Comparison of ENCODE assay signal across 13 cellular contexts in the genomic region with DNA sequence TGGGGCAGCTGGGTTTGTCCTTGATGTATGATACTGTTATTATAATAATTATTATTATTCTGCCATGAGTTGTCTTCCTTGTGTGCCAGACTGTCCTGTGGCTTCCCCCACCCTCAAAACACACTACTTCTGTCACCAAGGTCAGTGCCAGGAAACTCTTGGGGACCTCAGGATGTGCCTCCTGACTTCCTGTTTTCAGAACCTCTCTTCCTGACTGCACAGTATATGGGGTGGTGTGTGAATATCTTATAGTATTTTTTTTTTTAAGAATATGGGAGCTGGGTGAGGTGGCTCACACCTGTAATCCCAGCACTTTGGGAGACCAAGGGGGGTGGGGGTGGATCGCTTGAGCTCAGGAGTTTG. TPM values are rescaled to one million over a fixed set of nuclear protein-coding genes. Genes with fewer than 3 reads are reported as not detected.
DNase-seq lines count a peak whose midpoint lies in the region; ATAC-seq lines count a peak whose summit lies in the region.
"Had no signal": no experiment of that assay in that cellular context is flagged by ENCODE, and none has a peak within 500 bp of the region (broad histone marks: within the 10 kb centered on the region; RNA-seq: fewer than 3 reads in every experiment).

No MANE protein-coding gene starts in this region.

- peaks cover 10 to 78% (median 33%) of the 10 kb centered on the region in 4 donors for H3K4me1 Mint-ChIP-seq in CD4-positive, CD25-positive, alpha-beta regulatory T cell
- peaks cover 30% of the 10 kb centered on the region for H3K4me1 Mint-ChIP-seq in activated T-helper 2 cell treated with anti-CD3 and anti-CD28 coated beads, Interferon-gamma antibody, Interleukin-2, Interleukin-4, amounts not matched to agents 10 μg/mL and 5 μg/mL and 100 μg/mL, durations not matched to agents 14 hours and 24 hours and 36 hours (ENCODE audit: low read depth)
- H3K4me1 Mint-ChIP-seq in naive thymus-derived CD8-positive, alpha-beta T cell = peaks cover 37 to 86% (median 74%) of the 10 kb centered on the region in 4 donors

- H3K27ac ChIP-seq in CD4-positive, CD25-positive, alpha-beta regulatory T cell (ENCODE audit: insufficient read depth, low read length, poor library complexity, severe bottlenecking) = peak overlapping the region; percentile 69
- H3K27ac ChIP-seq in KOPT-K1 (ENCODE audit: low read depth, low read length, poor library complexity, severe bottlenecking) = peak overlapping the region; percentile 31

- no peaks in the 10 kb centered on the region for H3K27me3 ChIP-seq in CD4-positive, CD25-positive, alpha-beta regulatory T cell (ENCODE audit: control insufficient read depth, insufficient read depth, low read length)

- POLR2A ChIA-PET in naive thymus-derived CD8-positive, alpha-beta T cell (lab: Charles Lee) = interaction anchor here (0.5 to 13.2 kb wide), 19 partner anchors 10 to 967 kb away, joined by 3 to 247 read pairs (median 6); partner anchors contain the start of genes GRK6, HNRNPAB, LMAN2 and MXD3

- DNase-seq in CD4-positive, CD25-positive, alpha-beta regulatory T cell = no peak
- no peak for DNase-seq in activated T-helper 2 cell treated with anti-CD3 and anti-CD28 coated beads, Interferon-gamma antibody, Interleukin-2, Interleukin-4, amounts not matched to agents 10 μg/mL and 5 μg/mL and 100 μg/mL, durations not matched to agents 14 hours and 24 hours and 36 hours (ENCODE audit: low spot score)
- DNase-seq in naive thymus-derived CD8-positive, alpha-beta T cell = peak in 1 of 10 donors; percentile 37
- DNase-seq in NCI-H2227 treated with DMSO at 0.1 percent for 48 hours (lab: John Stamatoyannopoulos, UW) (no peak), putamen (ENCODE audit: low spot score) (no peak)
- DNase-seq: Karpas-422, NCI-H446, RPMI8226 had no signal

- H3K36me3 Mint-ChIP-seq in CD4-positive, CD25-positive, alpha-beta regulatory T cell = peaks cover 14% of the 10 kb centered on the region
- peaks cover 27% of the 10 kb centered on the region for H3K36me3 Mint-ChIP-seq in activated T-helper 2 cell treated with anti-CD3 and anti-CD28 coated beads, Interferon-gamma antibody, Interleukin-2, Interleukin-4, amounts not matched to agents 10 μg/mL and 5 μg/mL and 100 μg/mL, durations not matched to agents 14 hours and 24 hours and 36 hours (ENCODE audit: low read depth)
- peaks cover 6 to 25% (median 13%) of the 10 kb centered on the region in 3 donors for H3K36me3 Mint-ChIP-seq in naive thymus-derived CD8-positive, alpha-beta T cell

- H3K9me3 Mint-ChIP-seq in CD4-positive, CD25-positive, alpha-beta regulatory T cell = no peaks in the 10 kb centered on the region
- H3K9me3 Mint-ChIP-seq in activated T-helper 2 cell treated with anti-CD3 and anti-CD28 coated beads, Interferon-gamma antibody, Interleukin-2, Interleukin-4, amounts not matched to agents 10 μg/mL and 5 μg/mL and 100 μg/mL, durations not matched to agents 14 hours and 24 hours and 36 hours = no peaks in the 10 kb centered on the region
- H3K9me3 Mint-ChIP-seq in naive thymus-derived CD8-positive, alpha-beta T cell = no peaks in the 10 kb centered on the region

- H3K36me3 ChIP-seq in CD4-positive, CD25-positive, alpha-beta regulatory T cell (ENCODE audit: control insufficient read depth, insufficient read depth, low read length) = peaks cover 32% of the 10 kb centered on the region
- peaks cover 58% of the 10 kb centered on the region for H3K36me3 ChIP-seq in KOPT-K1 (ENCODE audit: insufficient read depth, low read length)

- ATAC-seq in CD4-positive, CD25-positive, alpha-beta regulatory T cell (ENCODE audit: low read depth in 2 of 2) = peak; percentile 39 to 52
- peak; percentile 21 to 44 for ATAC-seq in naive thymus-derived CD8-positive, alpha-beta T cell
- ATAC-seq in esophagus mucosa (no peak), GM19463 (IDR thresholded peaks at IDR 0.05; ENCODE audit: unreplicated experiment) (no peak)

- intact Hi-C loops in activated T-helper 2 cell treated with anti-CD3 and anti-CD28 coated beads, Interferon-gamma antibody, Interleukin-2, Interleukin-4, amounts not matched to agents 10 μg/mL and 5 μg/mL and 100 μg/mL, durations not matched to agents 14 hours and 24 hours and 36 hours (cut with micrococcal nuclease) = loop anchor here (2.0 kb wide), 1 partner anchor 16 kb away; the partner anchor contains the start of gene RGS14

- peak overlapping the region; percentile 70 to 93 (median 85) for H3K27ac Mint-ChIP-seq in CD4-positive, CD25-positive, alpha-beta regulatory T cell
- peak overlapping the region; percentile 82 for H3K27ac Mint-ChIP-seq in activated T-helper 2 cell treated with anti-CD3 and anti-CD28 coated beads, Interferon-gamma antibody, Interleukin-2, Interleukin-4, amounts not matched to agents 10 μg/mL and 5 μg/mL and 100 μg/mL, durations not matched to agents 14 hours and 24 hours and 36 hours
- H3K27ac Mint-ChIP-seq in naive thymus-derived CD8-positive, alpha-beta T cell = peak overlapping the region; percentile 69 to 94 (median 92)

- H3K4me1 ChIP-seq in CD4-positive, CD25-positive, alpha-beta regulatory T cell (ENCODE audit: control insufficient read depth, insufficient read depth, low read length, poor library complexity, severe bottlenecking) = peaks cover 59% of the 10 kb centered on the region

- peak overlapping the region; percentile 51 for H3K4me3 ChIP-seq in CD4-positive, CD25-positive, alpha-beta regulatory T cell (ENCODE audit: low read depth, low read length)

- peak overlapping the region in 3 of 4 donors; percentile 63 to 78 (median 70) for H3K4me3 Mint-ChIP-seq in CD4-positive, CD25-positive, alpha-beta regulatory T cell
- peak overlapping the region; percentile 54 for H3K4me3 Mint-ChIP-seq in activated T-helper 2 cell treated with anti-CD3 and anti-CD28 coated beads, Interferon-gamma antibody, Interleukin-2, Interleukin-4, amounts not matched to agents 10 μg/mL and 5 μg/mL and 100 μg/mL, durations not matched to agents 14 hours and 24 hours and 36 hours (ENCODE audit: low read depth)
- H3K4me3 Mint-ChIP-seq in naive thymus-derived CD8-positive, alpha-beta T cell = peak overlapping the region; percentile 73 to 85 (median 81)

- H3K27me3 Mint-ChIP-seq in CD4-positive, CD25-positive, alpha-beta regulatory T cell = no peaks in the 10 kb centered on the region
- no peaks in the 10 kb centered on the region for H3K27me3 Mint-ChIP-seq in activated T-helper 2 cell treated with anti-CD3 and anti-CD28 coated beads, Interferon-gamma antibody, Interleukin-2, Interleukin-4, amounts not matched to agents 10 μg/mL and 5 μg/mL and 100 μg/mL, durations not matched to agents 14 hours and 24 hours and 36 hours (ENCODE audit: low read depth)
- H3K27me3 Mint-ChIP-seq in naive thymus-derived CD8-positive, alpha-beta T cell = no peaks in the 10 kb centered on the region

- H3K9me3 ChIP-seq in CD4-positive, CD25-positive, alpha-beta regulatory T cell (ENCODE audit: control insufficient read depth in 2 of 2, low read length in 2 of 2) = no peaks in the 10 kb centered on the region
- H3K9me3 ChIP-seq in KOPT-K1 (ENCODE audit: insufficient read depth, low read length, poor library complexity, severe bottlenecking) = no peaks in the 10 kb centered on the region

RNA-seq across cellular contexts. Expression of gene SLC34A1, which starts 11.7 kb away (rescaled TPM):
- 0.20 TPM for total RNA-seq in CD4-positive, CD25-positive, alpha-beta regulatory T cell
- polyA plus RNA-seq in CD4-positive, CD25-positive, alpha-beta regulatory T cell = not detected
- not detected in 2 replicates for total RNA-seq in activated T-helper 2 cell treated with anti-CD3 and anti-CD28 coated beads, Interferon-gamma antibody, Interleukin-2, Interleukin-4, amounts not matched to agents 10 μg/mL and 5 μg/mL and 100 μg/mL, durations not matched to agents 14 hours and 24 hours and 36 hours
- total RNA-seq in naive thymus-derived CD8-positive, alpha-beta T cell = under 1 TPM; 0.16 to 0.25 TPM
- not detected for polyA plus RNA-seq in naive thymus-derived CD8-positive, alpha-beta T cell
- total RNA-seq in esophagus mucosa = 0.60 TPM
- total RNA-seq: mesenteric fat pad had no signal

RNA-seq across cellular contexts. Expression of gene RGS14, which starts 14.8 kb away (rescaled TPM):
- 93.3 TPM for total RNA-seq in CD4-positive, CD25-positive, alpha-beta regulatory T cell
- polyA plus RNA-seq in CD4-positive, CD25-positive, alpha-beta regulatory T cell = 10 to 100 TPM; 40.1 to 59.8 (median 52.7) TPM
- 36.2 and 40.5 TPM in 2 replicates for total RNA-seq in activated T-helper 2 cell treated with anti-CD3 and anti-CD28 coated beads, Interferon-gamma antibody, Interleukin-2, Interleukin-4, amounts not matched to agents 10 μg/mL and 5 μg/mL and 100 μg/mL, durations not matched to agents 14 hours and 24 hours and 36 hours
- total RNA-seq in naive thymus-derived CD8-positive, alpha-beta T cell = 100 to 1,000 TPM; 117 to 122 TPM
- 10 to 100 TPM; 40.9 to 89.3 (median 45.9) TPM for polyA plus RNA-seq in naive thymus-derived CD8-positive, alpha-beta T cell
- 59.5 TPM for total RNA-seq in esophagus mucosa

RNA-seq across cellular contexts. Expression of gene LMAN2, which starts 21.0 kb away (rescaled TPM):
- 77.9 TPM for total RNA-seq in CD4-positive, CD25-positive, alpha-beta regulatory T cell
- polyA plus RNA-seq in CD4-positive, CD25-positive, alpha-beta regulatory T cell = 100 to 1,000 TPM; 227 to 289 (median 240) TPM
- 130 and 137 TPM in 2 replicates for total RNA-seq in activated T-helper 2 cell treated with anti-CD3 and anti-CD28 coated beads, Interferon-gamma antibody, Interleukin-2, Interleukin-4, amounts not matched to agents 10 μg/mL and 5 μg/mL and 100 μg/mL, durations not matched to agents 14 hours and 24 hours and 36 hours
- total RNA-seq in naive thymus-derived CD8-positive, alpha-beta T cell = 10 to 100 TPM; 77.1 to 89.0 TPM
- polyA plus RNA-seq in naive thymus-derived CD8-positive, alpha-beta T cell = 100 to 1,000 TPM; 212 to 243 (median 242) TPM
- 162 TPM for total RNA-seq in esophagus mucosa

RNA-seq across cellular contexts. Expression of gene PFN3, which starts 27.9 kb away (rescaled TPM):
- not detected for total RNA-seq in CD4-positive, CD25-positive, alpha-beta regulatory T cell
- not detected for polyA plus RNA-seq in CD4-positive, CD25-positive, alpha-beta regulatory T cell
- not detected in 2 replicates for total RNA-seq in activated T-helper 2 cell treated with anti-CD3 and anti-CD28 coated beads, Interferon-gamma antibody, Interleukin-2, Interleukin-4, amounts not matched to agents 10 μg/mL and 5 μg/mL and 100 μg/mL, durations not matched to agents 14 hours and 24 hours and 36 hours
- not detected for total RNA-seq in naive thymus-derived CD8-positive, alpha-beta T cell
- not detected for polyA plus RNA-seq in naive thymus-derived CD8-positive, alpha-beta T cell
- not detected for total RNA-seq in esophagus mucosa
- total RNA-seq: mesenteric fat pad, renal cortical epithelial cell had no signal

RNA-seq across cellular contexts. Expression of gene F12, which starts 36.8 kb away (rescaled TPM):
- total RNA-seq in CD4-positive, CD25-positive, alpha-beta regulatory T cell = 0.35 TPM
- under 1 TPM in 3 of 4 donors, not detected in 1; 0.16 to 0.94 (median 0.20) TPM for polyA plus RNA-seq in CD4-positive, CD25-positive, alpha-beta regulatory T cell
- total RNA-seq in activated T-helper 2 cell treated with anti-CD3 and anti-CD28 coated beads, Interferon-gamma antibody, Interleukin-2, Interleukin-4, amounts not matched to agents 10 μg/mL and 5 μg/mL and 100 μg/mL, durations not matched to agents 14 hours and 24 hours and 36 hours = 3.5 and 5.8 TPM in 2 replicates
- not detected for total RNA-seq in naive thymus-derived CD8-positive, alpha-beta T cell
- under 1 TPM; 0.21 to 0.26 (median 0.25) TPM for polyA plus RNA-seq in naive thymus-derived CD8-positive, alpha-beta T cell
- 32.8 TPM for total RNA-seq in esophagus mucosa
- total RNA-seq: mesenteric fat pad had no signal

Comparison
In these comparisons a context has a peak if more than half of its experiments do, and no peak if none do; other contexts are left out.
1. ATAC-seq: peak in CD4-positive, CD25-positive, alpha-beta regulatory T cell (2 of 2) and naive thymus-derived CD8-positive, alpha-beta T cell (2 of 2); none in esophagus mucosa (single experiment) and GM19463 (single experiment).
2. Peak in every context shown above with its lines, with median percentiles within 50 percentile points of each other: H3K27ac Mint-ChIP-seq and H3K4me3 Mint-ChIP-seq.